Comparison of ENCODE assay signal across 9 cellular contexts in genomic region chr4:105990933-105991332, GRCh38.
DNase-seq lines count a peak whose midpoint lies in the region; ATAC-seq and TF ChIP-seq lines count a peak whose summit lies in the region.
"Had no signal": no experiment of that assay in that cellular context is flagged by ENCODE, and none has a peak within 500 bp of the region (broad histone marks: within the 10 kb centered on the region; RNA-seq: fewer than 3 reads in every experiment).

No MANE protein-coding gene starts in this region.

- H3K9me3 ChIP-seq in mucosa of descending colon (no peaks in the 10 kb centered on the region), T-helper 17 cell (ENCODE audit: control insufficient read depth, low read length, poor library complexity, severe bottlenecking) (no peaks in the 10 kb centered on the region)
- no peaks in the 10 kb centered on the region for H3K9me3 ChIP-seq in CD4-positive, alpha-beta memory T cell (ENCODE audit: control insufficient read depth in 1 of 2, low read length in 2 of 2)

- no peaks in the 10 kb centered on the region for H3K36me3 Mint-ChIP-seq in T-helper 17 cell (ENCODE audit: low read depth)
- H3K36me3 Mint-ChIP-seq in CD4-positive, alpha-beta memory T cell: no peaks in the 10 kb centered on the region

- no peaks in the 10 kb centered on the region for H3K27me3 ChIP-seq in CD4-positive, alpha-beta memory T cell (ENCODE audit: insufficient read depth, low read length)

- no peaks in the 10 kb centered on the region for H3K27me3 Mint-ChIP-seq in T-helper 17 cell
- no peaks in the 10 kb centered on the region for H3K27me3 Mint-ChIP-seq in CD4-positive, alpha-beta memory T cell

- H3K27ac Mint-ChIP-seq in T-helper 17 cell: no peak overlapping the region
- no peak overlapping the region for H3K27ac Mint-ChIP-seq in CD4-positive, alpha-beta memory T cell

- DNase-seq in AG20443 (ENCODE audit: low spot score) (peak; percentile 65), NCI-H2029 treated with DMSO at 0.1 percent for 48 hours (lab: John Stamatoyannopoulos, UW) (peak; percentile 28), epithelial cell of esophagus (ENCODE audit: low read depth) (peak; percentile 96), mucosa of descending colon (peak; percentile 49 to 68 (median 62)), NCI-H2107 (lab: John Stamatoyannopoulos, UW) (no peak), T-helper 17 cell (no peak)
- DNase-seq in CD4-positive, alpha-beta memory T cell: no peak
- DNase-seq: DND-41 had no signal

- H3K4me3 ChIP-seq in epithelial cell of esophagus (ENCODE audit: low read length) (no peak overlapping the region), mucosa of descending colon (no peak overlapping the region)
- no peak overlapping the region for H3K4me3 ChIP-seq in CD4-positive, alpha-beta memory T cell (ENCODE audit: low read length in 2 of 2)

- no peaks in the 10 kb centered on the region for H3K4me1 Mint-ChIP-seq in T-helper 17 cell
- H3K4me1 Mint-ChIP-seq in CD4-positive, alpha-beta memory T cell: no peaks in the 10 kb centered on the region

- POLR2A ChIA-PET in CD4-positive, alpha-beta memory T cell (lab: Charles Lee; ENCODE audit: partially characterized antibody): no interaction called here

- intact Hi-C loops in mucosa of descending colon (cut with DNase I, micrococcal nuclease): no loop called here
- intact Hi-C loops in CD4-positive, alpha-beta memory T cell (cut with micrococcal nuclease): no loop called here

- H3K4me3 Mint-ChIP-seq in T-helper 17 cell: no peak overlapping the region
- H3K4me3 Mint-ChIP-seq in CD4-positive, alpha-beta memory T cell: no peak overlapping the region

- H3K36me3 ChIP-seq in mucosa of descending colon (ENCODE audit: low read depth): no peaks in the 10 kb centered on the region
- no peaks in the 10 kb centered on the region for H3K36me3 ChIP-seq in CD4-positive, alpha-beta memory T cell (ENCODE audit: insufficient read depth, low read length)

- H3K4me1 ChIP-seq in mucosa of descending colon (ENCODE audit: low read depth): no peaks in the 10 kb centered on the region
- H3K4me1 ChIP-seq in CD4-positive, alpha-beta memory T cell (ENCODE audit: insufficient read depth, low read length): no peaks in the 10 kb centered on the region

- peaks cover 0 to 17% (median 4%) of the 10 kb centered on the region in 8 donors for H3K9me3 Mint-ChIP-seq in CD4-positive, alpha-beta memory T cell

- no peak overlapping the region for H3K27ac ChIP-seq in CD4-positive, alpha-beta memory T cell (ENCODE audit: low read depth, low read length)

- TF ChIP-seq CTCF in epithelial cell of esophagus (IDR thresholded peaks at IDR 0.05; ENCODE audit: insufficient read depth, low read depth, low read length, missing control alignments) (no peak), mucosa of descending colon (IDR thresholded peaks at IDR 0.05) (no peak)

- peak; percentile 70 for ATAC-seq in mucosa of descending colon
- ATAC-seq in GM21381 (IDR thresholded peaks at IDR 0.05; ENCODE audit: unreplicated experiment): no peak
- no peak for ATAC-seq in T-helper 17 cell

- CTCF ChIA-PET in CD4-positive, alpha-beta memory T cell (lab: Charles Lee; ENCODE audit: partially characterized antibody): no interaction called here

Comparison
In these comparisons a context has a peak if more than half of its experiments do, and no peak if none do; other contexts are left out.
1. DNase-seq: peak in AG20443 (single experiment), NCI-H2029 treated with DMSO at 0.1 percent for 48 hours (single experiment), epithelial cell of esophagus (single experiment) and mucosa of descending colon (3 of 3); none in NCI-H2107 (single experiment), T-helper 17 cell (0 of 3) and CD4-positive, alpha-beta memory T cell (0 of 5).